9 cellular contexts compared by ENCODE assay signal in the genomic region with DNA sequence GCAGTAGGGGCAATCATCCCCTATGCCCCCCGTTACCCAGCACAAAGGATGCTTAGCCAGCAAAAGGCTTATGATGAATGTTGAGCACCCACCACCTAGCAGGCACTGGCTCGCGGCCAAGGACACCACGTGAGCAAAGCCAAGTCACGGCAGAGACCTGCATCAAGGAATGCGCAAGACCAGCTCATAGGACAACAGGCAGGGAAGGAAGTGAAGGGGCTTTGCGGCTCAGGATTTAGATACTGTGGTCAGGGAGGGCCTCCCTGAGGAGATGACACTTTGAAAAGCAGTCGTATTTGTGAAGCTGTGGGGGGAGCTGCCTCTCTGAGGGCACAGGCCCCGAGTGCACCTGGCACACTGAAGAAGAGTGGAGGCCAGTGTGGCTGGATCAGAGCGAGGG. TPM values are rescaled to one million over a fixed set of nuclear protein-coding genes. Genes with fewer than 3 reads are reported as not detected.
DNase-seq lines count a peak whose midpoint lies in the region; ATAC-seq, FAIRE-seq and TF ChIP-seq lines count a peak whose summit lies in the region.
"Had no signal": no experiment of that assay in that cellular context is flagged by ENCODE, and none has a peak within 500 bp of the region (broad histone marks: within the 10 kb centered on the region; RNA-seq: fewer than 3 reads in every experiment).

No MANE protein-coding gene starts in this region.

- no peaks in the 10 kb centered on the region for H3K9me3 ChIP-seq in kidney (ENCODE audit: control insufficient read depth in 1 of 2, low read length in 2 of 2)
- H3K9me3 ChIP-seq: pancreas, SJCRH30 had no signal

- H3K4me3 ChIP-seq in kidney (ENCODE audit: low read length in 2 of 2) = no peak overlapping the region
- H3K4me3 ChIP-seq: pancreas, SJCRH30 had no signal

- no peaks in the 10 kb centered on the region for H3K9me3 Mint-ChIP-seq in stimulated activated naive CD8-positive, alpha-beta T cell treated with anti-CD3 and anti-CD28 coated beads, Interleukin-15, amount 100 ng/mL, for 72 hours

- H3K36me3 ChIP-seq in kidney (ENCODE audit: control insufficient read depth in 1 of 2, insufficient read depth in 2 of 2, low read length in 2 of 2) = no peaks in the 10 kb centered on the region
- H3K36me3 ChIP-seq: pancreas, SJCRH30 had no signal

- intact Hi-C loops in kidney (cut with DNase I) = no loop called here

- H3K4me3 Mint-ChIP-seq in stimulated activated naive CD8-positive, alpha-beta T cell treated with anti-CD3 and anti-CD28 coated beads, Interleukin-15, amount 100 ng/mL, for 72 hours = peak overlapping the region; percentile 59 to 84

- peaks cover 100% of the 10 kb centered on the region for H3K4me1 Mint-ChIP-seq in stimulated activated naive CD8-positive, alpha-beta T cell treated with anti-CD3 and anti-CD28 coated beads, Interleukin-15, amount 100 ng/mL, for 72 hours

- H3K27ac ChIP-seq in kidney (ENCODE audit: low read depth in 2 of 2, low read length in 2 of 2) = peak overlapping the region in 1 of 2 donors; percentile 9
- H3K27ac ChIP-seq: pancreas, SJCRH30 had no signal

- DNase-seq in HPDE6-E6E7 (ENCODE audit: extremely low spot score) (peak; percentile 45), RPMI7951 (ENCODE audit: low read depth) (peak; percentile 72), kidney (peak; percentile 84)
- peak; percentile 30 for DNase-seq in activated naive CD8-positive, alpha-beta T cell treated with anti-CD3 and anti-CD28 coated beads, Interleukin-2, amount 50 U/mL, for 16 hours (ENCODE audit: low read depth, low spot score)
- DNase-seq in stimulated activated naive CD8-positive, alpha-beta T cell treated with anti-CD3 and anti-CD28 coated beads, Interleukin-15, amount 100 ng/mL, for 72 hours = peak; percentile 55 to 62

- H3K27me3 Mint-ChIP-seq in stimulated activated naive CD8-positive, alpha-beta T cell treated with anti-CD3 and anti-CD28 coated beads, Interleukin-15, amount 100 ng/mL, for 72 hours = no peaks in the 10 kb centered on the region

- H3K4me1 ChIP-seq in kidney (ENCODE audit: control insufficient read depth in 1 of 2, insufficient read depth in 1 of 2, low read depth in 1 of 2, low read length in 2 of 2) = peaks cover 7 to 41% of the 10 kb centered on the region in 2 donors

- H3K9ac ChIP-seq in kidney (ENCODE audit: low read length in 2 of 2) = no peak overlapping the region

- TF ChIP-seq CTCF in kidney (IDR thresholded peaks at IDR 0.05; ENCODE audit: borderline replicate concordance, extremely low read depth, insufficient read depth) = no peak

- FAIRE-seq in kidney (lab: Jason Lieb, UNC) = no peak
- FAIRE-seq: pancreas had no signal

- ATAC-seq in stimulated activated naive CD8-positive, alpha-beta T cell treated with anti-CD3 and anti-CD28 coated beads, Interleukin-15, amount 100 ng/mL, for 72 hours = no peak
- ATAC-seq in GM21515 (IDR thresholded peaks at IDR 0.05; ENCODE audit: unreplicated experiment) (no peak), GM19452 (IDR thresholded peaks at IDR 0.05; ENCODE audit: unreplicated experiment) (no peak)

- peak overlapping the region; percentile 87 to 94 for H3K27ac Mint-ChIP-seq in stimulated activated naive CD8-positive, alpha-beta T cell treated with anti-CD3 and anti-CD28 coated beads, Interleukin-15, amount 100 ng/mL, for 72 hours

RNA-seq across cellular contexts. Expression of gene SH2B3, which starts 32.8 kb away (rescaled TPM):
- total RNA-seq in RPMI7951 (2014; rRNA removed; shearing (Covaris generic)) = 99.7 and 105 TPM in 2 replicates
- 35.0 TPM for total RNA-seq in kidney
- 7.3 TPM for polyA plus RNA-seq in kidney (ENCODE audit: insufficient read depth, low read depth, low replicate concordance)

Comparison
In these comparisons a context has a peak if more than half of its experiments do, and no peak if none do; other contexts are left out.
1. DNase-seq: peak in every context shown above with its lines; median percentile 84 in kidney; 72 in RPMI7951; 58 in stimulated activated naive CD8-positive, alpha-beta T cell treated with anti-CD3 and anti-CD28 coated beads, Interleukin-15, amount 100 ng/mL, for 72 hours; 45 in HPDE6-E6E7; 30 in activated naive CD8-positive, alpha-beta T cell treated with anti-CD3 and anti-CD28 coated beads, Interleukin-2, amount 50 U/mL, for 16 hours.